In the genomic region with DNA sequence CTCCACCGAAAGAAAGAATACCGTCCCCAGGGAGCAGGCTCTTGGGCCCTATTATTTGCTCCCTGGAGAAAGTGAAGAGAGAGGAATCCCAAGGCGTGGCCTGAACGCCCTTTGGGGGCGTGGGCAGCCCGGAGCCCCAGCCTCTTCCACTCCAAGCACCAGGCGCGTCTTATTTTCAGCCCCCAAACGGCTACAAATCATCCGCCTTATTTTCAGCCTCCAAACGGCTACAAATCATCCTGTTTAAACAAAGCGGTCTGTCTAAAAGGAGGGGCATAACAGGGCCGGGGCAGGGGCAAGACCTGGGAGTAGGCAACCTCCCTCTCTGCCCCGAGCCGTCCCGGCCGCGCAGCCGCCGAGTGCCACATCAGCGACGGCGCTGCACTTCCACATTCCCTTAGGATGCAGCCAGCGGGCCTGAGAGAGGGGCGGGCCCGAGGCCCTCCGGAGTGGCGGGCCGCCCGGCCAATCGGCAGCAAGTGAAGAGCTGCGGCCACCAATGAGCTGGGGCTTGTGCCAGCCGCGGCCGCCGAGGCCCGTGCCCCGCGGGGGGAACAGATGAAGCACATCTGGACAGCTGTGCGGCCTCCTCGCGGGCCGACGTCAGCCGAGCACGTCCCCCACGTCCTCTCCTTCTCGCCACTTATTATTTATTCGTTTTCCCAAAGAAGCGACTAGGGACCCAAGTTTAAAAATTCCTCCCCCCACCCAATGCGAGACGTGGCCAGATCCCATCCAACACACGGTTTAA, we compare ENCODE assay signal across 1 cellular context.
TF ChIP-seq lines count a peak whose summit lies in the region.

A gene with protein sequence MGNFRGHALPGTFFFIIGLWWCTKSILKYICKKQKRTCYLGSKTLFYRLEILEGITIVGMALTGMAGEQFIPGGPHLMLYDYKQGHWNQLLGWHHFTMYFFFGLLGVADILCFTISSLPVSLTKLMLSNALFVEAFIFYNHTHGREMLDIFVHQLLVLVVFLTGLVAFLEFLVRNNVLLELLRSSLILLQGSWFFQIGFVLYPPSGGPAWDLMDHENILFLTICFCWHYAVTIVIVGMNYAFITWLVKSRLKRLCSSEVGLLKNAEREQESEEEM (plus strand): TSS at position 561 of the 751 bp plus-strand sequence. CDS start 62,593 bp downstream, outside the sequence.

TF ChIP-seq in HepG2, 621 proteins besides CTCF, POLR2A, EP300 and RAD21 (continued from another document and continues in another):
- TF ChIP-seq, protein P1, sequence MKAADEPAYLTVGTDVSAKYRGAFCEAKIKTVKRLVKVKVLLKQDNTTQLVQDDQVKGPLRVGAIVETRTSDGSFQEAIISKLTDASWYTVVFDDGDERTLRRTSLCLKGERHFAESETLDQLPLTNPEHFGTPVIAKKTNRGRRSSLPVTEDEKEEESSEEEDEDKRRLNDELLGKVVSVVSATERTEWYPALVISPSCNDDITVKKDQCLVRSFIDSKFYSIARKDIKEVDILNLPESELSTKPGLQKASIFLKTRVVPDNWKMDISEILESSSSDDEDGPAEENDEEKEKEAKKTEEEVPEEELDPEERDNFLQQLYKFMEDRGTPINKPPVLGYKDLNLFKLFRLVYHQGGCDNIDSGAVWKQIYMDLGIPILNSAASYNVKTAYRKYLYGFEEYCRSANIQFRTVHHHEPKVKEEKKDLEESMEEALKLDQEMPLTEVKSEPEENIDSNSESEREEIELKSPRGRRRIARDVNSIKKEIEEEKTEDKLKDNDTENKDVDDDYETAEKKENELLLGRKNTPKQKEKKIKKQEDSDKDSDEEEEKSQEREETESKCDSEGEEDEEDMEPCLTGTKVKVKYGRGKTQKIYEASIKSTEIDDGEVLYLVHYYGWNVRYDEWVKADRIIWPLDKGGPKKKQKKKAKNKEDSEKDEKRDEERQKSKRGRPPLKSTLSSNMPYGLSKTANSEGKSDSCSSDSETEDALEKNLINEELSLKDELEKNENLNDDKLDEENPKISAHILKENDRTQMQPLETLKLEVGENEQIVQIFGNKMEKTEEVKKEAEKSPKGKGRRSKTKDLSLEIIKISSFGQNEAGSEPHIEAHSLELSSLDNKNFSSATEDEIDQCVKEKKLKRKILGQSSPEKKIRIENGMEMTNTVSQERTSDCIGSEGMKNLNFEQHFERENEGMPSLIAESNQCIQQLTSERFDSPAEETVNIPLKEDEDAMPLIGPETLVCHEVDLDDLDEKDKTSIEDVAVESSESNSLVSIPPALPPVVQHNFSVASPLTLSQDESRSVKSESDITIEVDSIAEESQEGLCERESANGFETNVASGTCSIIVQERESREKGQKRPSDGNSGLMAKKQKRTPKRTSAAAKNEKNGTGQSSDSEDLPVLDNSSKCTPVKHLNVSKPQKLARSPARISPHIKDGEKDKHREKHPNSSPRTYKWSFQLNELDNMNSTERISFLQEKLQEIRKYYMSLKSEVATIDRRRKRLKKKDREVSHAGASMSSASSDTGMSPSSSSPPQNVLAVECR (CRISPR knock-in tag; IDR thresholded peaks at IDR 0.05; ENCODE audit: borderline replicate concordance): peak; percentile 83; the same call in 1 of the 2 replicates
- TF ChIP-seq MNT (IDR thresholded peaks at IDR 0.05): no peak
- peak; percentile 76; the same call in 1 of the 2 replicates for TF ChIP-seq ZFP91 (CRISPR knock-in tag; IDR thresholded peaks at IDR 0.05; ENCODE audit: borderline replicate concordance)
- TF ChIP-seq ZNF33B (CRISPR knock-in tag; IDR thresholded peaks at IDR 0.05): peak; percentile 89
- peak; percentile 47; the same call in 1 of the 2 replicates for TF ChIP-seq ZNF317 (CRISPR knock-in tag; IDR thresholded peaks at IDR 0.05)
- TF ChIP-seq ATF4 (CRISPR knock-in tag; IDR thresholded peaks at IDR 0.05): no peak
- no peak for TF ChIP-seq ZFYVE20 (CRISPR knock-in tag; IDR thresholded peaks at IDR 0.05; ENCODE audit: borderline replicate concordance, low read depth)
- TF ChIP-seq HCFC1 (IDR thresholded peaks at IDR 0.05; ENCODE audit: low read depth, low read length): no peak
- no peak for TF ChIP-seq HNRNPH1 (optimal IDR thresholded peaks at IDR 0.05; ENCODE audit: low read depth, low read length)
- TF ChIP-seq TOPORS (CRISPR knock-in tag; IDR thresholded peaks at IDR 0.05): no peak
- no peak for TF ChIP-seq PCBP2 (optimal IDR thresholded peaks at IDR 0.05; ENCODE audit: low read depth, low read length, poor library complexity, severe bottlenecking)
- TF ChIP-seq NFKBIZ (CRISPR knock-in tag; IDR thresholded peaks at IDR 0.05): no peak
- TF ChIP-seq TFAP4 (IDR thresholded peaks at IDR 0.05; ENCODE audit: borderline replicate concordance, low read depth): peak; percentile 91; the same call in 1 of the 2 replicates
- no peak for TF ChIP-seq JDP2 (CRISPR knock-in tag; IDR thresholded peaks at IDR 0.05; ENCODE audit: borderline replicate concordance)
- TF ChIP-seq ZNF644 (CRISPR knock-in tag; IDR thresholded peaks at IDR 0.05; ENCODE audit: low read depth): no peak
- no peak for TF ChIP-seq ZNF468 (CRISPR knock-in tag; IDR thresholded peaks at IDR 0.05)
- no peak for TF ChIP-seq ZNF281 (CRISPR knock-in tag; IDR thresholded peaks at IDR 0.05; ENCODE audit: borderline replicate concordance)
- no peak for TF ChIP-seq STAT5B (CRISPR knock-in tag; IDR thresholded peaks at IDR 0.05)
- no peak for TF ChIP-seq ZBTB40 (IDR thresholded peaks at IDR 0.05)
- TF ChIP-seq ZBTB40 (CRISPR knock-in tag; IDR thresholded peaks at IDR 0.05): peak; percentile 78; the same call in 1 of the 2 replicates
- 0 out of 2 replicates have a peak, but pooled peaks have one; percentile 75 for TF ChIP-seq ZNF552 (CRISPR knock-in tag; IDR thresholded peaks at IDR 0.05; ENCODE audit: borderline replicate concordance)
